21 cellular contexts compared by ENCODE assay signal in the genomic region with DNA sequence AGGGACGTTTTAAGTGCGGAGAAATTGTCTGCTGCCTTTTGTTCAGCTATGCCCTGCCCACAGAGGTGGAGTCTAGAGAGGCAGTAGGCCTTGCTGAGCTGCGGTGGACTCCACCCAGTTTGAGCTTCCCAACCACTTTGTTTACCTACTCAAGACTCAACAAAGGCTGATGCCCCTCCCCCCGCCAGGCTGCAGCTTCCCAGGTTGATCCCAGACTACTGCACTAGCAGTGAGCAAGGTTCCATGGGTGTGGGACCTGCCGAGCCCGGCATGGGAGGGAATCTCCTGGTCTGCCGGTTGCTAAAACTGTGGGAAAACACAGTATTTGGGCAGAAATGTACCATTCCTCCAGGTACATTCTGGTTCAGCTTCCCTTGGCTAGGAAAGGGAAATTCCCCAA.
"Had no signal": no experiment of that assay in that cellular context is flagged by ENCODE, and none has a peak within 500 bp of the region (broad histone marks: within the 10 kb centered on the region; RNA-seq: fewer than 3 reads in every experiment).

No MANE protein-coding gene starts in this region.

- H3K4me1 ChIP-seq: esophagus squamous epithelium, heart right ventricle, left ventricle myocardium inferior, right lobe of liver had no signal

- H3K4me3 ChIP-seq: esophagus squamous epithelium, heart right ventricle, left ventricle myocardium inferior, lung, mucosa of descending colon, right lobe of liver, thoracic aorta had no signal

- H3K36me3 ChIP-seq: esophagus squamous epithelium, heart right ventricle, left ventricle myocardium inferior, right lobe of liver, thoracic aorta had no signal

- H3K9me3 ChIP-seq: mucosa of descending colon, right lobe of liver had no signal

- DNase-seq: activated CD4-positive, alpha-beta T cell treated with anti-CD3 and anti-CD28 coated beads for 1 hour; activated CD8-positive, alpha-beta memory T cell treated with anti-CD3 and anti-CD28 coated beads, Interleukin-2, amount 10 ng/mL, durations not matched to agents 7 days and 5 days; activated CD8-positive, alpha-beta T cell treated with anti-CD3 and anti-CD28 coated beads, Interleukin-2, amount 10 ng/mL, durations not matched to agents 7 days and 5 days; activated naive CD8-positive, alpha-beta T cell treated with anti-CD3 and anti-CD28 coated beads, Interleukin-2, amount 50 U/mL, for 24 hours; activated T-cell treated with anti-CD3 and anti-CD28 coated beads, Interleukin-2, amount 50 U/mL, for 48 hours; anterior cingulate cortex; esophagus squamous epithelium; foreskin melanocyte; heart right ventricle; left ventricle myocardium inferior; mucosa of descending colon; posterior cingulate gyrus; right lobe of liver; stimulated activated CD4-positive, alpha-beta T cell treated with anti-CD3 and anti-CD28 coated beads, Interleukin-12 subunit alpha, Interleukin-12 subunit beta, amount 100 ng/mL, for 4 hours; stimulated activated CD4-positive, alpha-beta T cell treated with anti-CD3 and anti-CD28 coated beads, Interleukin-4, amount 100 ng/mL, for 1 hour; stimulated activated naive CD8-positive, alpha-beta T cell treated with anti-CD3 and anti-CD28 coated beads, Interleukin-15, Interleukin-2, amounts not matched to agents 100 U/mL and 50 U/mL, for 24 hours; T1000; trophoblast cell had no signal

- H3K27me3 ChIP-seq: esophagus squamous epithelium, heart right ventricle, right lobe of liver had no signal

- H3K27ac ChIP-seq: epithelial cell of prostate, esophagus squamous epithelium, heart right ventricle, left ventricle myocardium inferior, right lobe of liver, thoracic aorta had no signal
